In the genomic region with DNA sequence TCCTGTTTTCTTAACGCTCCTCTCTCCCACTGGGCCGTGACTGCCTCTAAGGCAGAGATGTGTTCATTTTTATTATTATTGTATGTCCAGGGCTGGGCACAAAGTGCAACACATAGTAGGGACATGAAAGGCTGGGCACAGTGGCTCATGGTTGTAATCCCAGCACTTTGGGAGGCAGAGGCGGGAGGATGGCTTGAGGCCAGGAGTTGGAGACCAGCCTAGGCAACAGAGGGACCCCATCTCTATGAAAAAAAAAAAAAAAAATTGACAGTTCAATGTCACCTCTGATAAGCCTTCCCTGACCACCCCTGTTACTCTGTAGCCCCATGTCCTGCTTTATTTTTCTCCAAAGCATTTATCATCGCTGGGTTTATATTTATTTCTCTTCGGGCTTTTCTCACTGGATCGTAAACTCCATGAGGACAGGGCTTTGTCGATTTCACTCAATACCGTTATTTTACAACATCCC, we compare ENCODE assay signal across 9 cellular contexts. TPM values are rescaled to one million over a fixed set of nuclear protein-coding genes. Genes with fewer than 3 reads are reported as not detected.
DNase-seq lines count a peak whose midpoint lies in the region; ATAC-seq, FAIRE-seq and TF ChIP-seq lines count a peak whose summit lies in the region.
"Had no signal": no experiment of that assay in that cellular context is flagged by ENCODE, and none has a peak within 500 bp of the region (broad histone marks: within the 10 kb centered on the region; RNA-seq: fewer than 3 reads in every experiment).

No MANE protein-coding gene starts in this region.

- no peaks in the 10 kb centered on the region for H3K9me2 ChIP-seq in Karpas-422 (replicated peaks; ENCODE audit: insufficient read depth, low read length)

- no peak for FAIRE-seq in HTR-8/SVneo (lab: Jason Lieb, UNC)

- peak overlapping the region; percentile 99 to 100 (median 99) for H3K4me3 Mint-ChIP-seq in nephron

- DNase-seq in AG04450 (ENCODE audit: low read depth, low spot score) (no peak), Karpas-422 (no peak), caudate nucleus (lab: John Stamatoyannopoulos, UW) (no peak), HTR-8/SVneo (ENCODE audit: insufficient read length, low spot score) (no peak), dermis blood vessel endothelial cell (no peak)
- no peak for DNase-seq in stimulated activated CD4-positive, alpha-beta T cell treated with anti-CD3 and anti-CD28 coated beads, Interleukin-4, amount 100 ng/mL, for 24 hours

- H4K20me1 ChIP-seq in Karpas-422 (ENCODE audit: insufficient read depth, low read depth, low read length), result peaks cover 10% of the 10 kb centered on the region; the same call in 1 of the 2 replicates

- H3K27ac ChIP-seq in AG04450 (ENCODE audit: low read depth, low read length) (peak overlapping the region; percentile 65), Karpas-422 (ENCODE audit: low read length) (no peak overlapping the region), caudate nucleus (ENCODE audit: low read depth, low read length) (peak overlapping the region; percentile 95)

- CTCF ChIA-PET in AG04450 (lab: Charles Lee), result interaction anchor here (0.7 to 1.6 kb wide), 3 partner anchors 11 to 117 kb away, joined by 3 to 8 read pairs (median 3); no protein-coding TSS in a partner anchor

- no peak overlapping the region for H3K4me2 ChIP-seq in Karpas-422 (ENCODE audit: low read depth, low read length, poor library complexity, severe bottlenecking)

- H3K36me3 ChIP-seq in Karpas-422 (ENCODE audit: insufficient read depth, low read length), result peaks cover 10% of the 10 kb centered on the region; the same call in 1 of the 2 replicates
- H3K36me3 ChIP-seq: pancreas had no signal

- H3K4me3 ChIP-seq in AG04450 (ENCODE audit: low read depth, low read length) (no peak overlapping the region), Karpas-422 (ENCODE audit: low read length) (no peak overlapping the region)

- H3K27me3 Mint-ChIP-seq in nephron (ENCODE audit: low read depth), result no peaks in the 10 kb centered on the region

- peaks cover 37% of the 10 kb centered on the region for H3K4me1 Mint-ChIP-seq in nephron

- H3K27me3 ChIP-seq in AG04450 (ENCODE audit: control insufficient read depth, insufficient read depth, low read length) (no peaks in the 10 kb centered on the region), Karpas-422 (ENCODE audit: low read length) (no peaks in the 10 kb centered on the region)
- H3K27me3 ChIP-seq: pancreas had no signal

- peaks cover 44% of the 10 kb centered on the region for H3K79me2 ChIP-seq in Karpas-422 (ENCODE audit: low read length)

- H3K9me3 Mint-ChIP-seq in nephron, result peaks cover 4% of the 10 kb centered on the region

- peaks cover 16% of the 10 kb centered on the region for H3K4me1 ChIP-seq in Karpas-422 (ENCODE audit: low read length)

- H3K27ac Mint-ChIP-seq in nephron, result peak overlapping the region; percentile 95 to 99 (median 98)

- POLR2A ChIA-PET in AG04450 (lab: Yijun Ruan, JAX), result interaction anchor here (1.9 to 2.1 kb wide), 2 partner anchors 17 to 144 kb away, joined by 6 to 20 read pairs; a partner anchor contains a TSS

- peak overlapping the region; percentile 92 for H2AFZ ChIP-seq in Karpas-422 (ENCODE audit: low read length)

- ATAC-seq in GM18868 (IDR thresholded peaks at IDR 0.05; ENCODE audit: unreplicated experiment), result no peak

- peaks cover 3% of the 10 kb centered on the region; the same call in 1 of the 2 replicates for H3K9me3 ChIP-seq in AG04450 (ENCODE audit: control insufficient read depth, insufficient read depth, low read length)
- H3K9me3 ChIP-seq in Karpas-422 (ENCODE audit: low read length), result no peaks in the 10 kb centered on the region
- H3K9me3 ChIP-seq: pancreas had no signal

- TF ChIP-seq CTCF in AG04450 (IDR thresholded peaks at IDR 0.05; ENCODE audit: low read depth, low read length), result no peak
- no peak for TF ChIP-seq CTCF in nephron (IDR thresholded peaks at IDR 0.05; ENCODE audit: unreplicated experiment in 3 of 3)

- H3K36me3 Mint-ChIP-seq in nephron (ENCODE audit: low read depth), result peaks cover 11% of the 10 kb centered on the region

- H3K9ac ChIP-seq in Karpas-422 (ENCODE audit: low read length), result no peak overlapping the region

RNA-seq across cellular contexts. Expression of a gene that starts 0.5 kb away (rescaled TPM):
- 142 and 165 TPM in 2 replicates for polyA plus RNA-seq in AG04450 (2011; rRNA removed)
- polyA minus RNA-seq in AG04450 (2011; rRNA and poly(A)+ RNA removed), result 62.8 and 63.5 TPM in 2 replicates
- total RNA-seq in Karpas-422 (2014; rRNA removed; shearing (Covaris generic); ENCODE audit: low replicate concordance), result 47.5 and 83.0 TPM in 2 replicates
- 168 and 236 TPM in 2 replicates for total RNA-seq in dermis blood vessel endothelial cell

RNA-seq across cellular contexts. Expression of a gene that starts 16.6 kb away (rescaled TPM):
- 4.9 and 7.3 TPM in 2 replicates for polyA plus RNA-seq in AG04450 (2011; rRNA removed)
- polyA minus RNA-seq in AG04450 (2011; rRNA and poly(A)+ RNA removed), result 12.7 and 15.9 TPM in 2 replicates
- 13.0 and 29.4 TPM in 2 replicates for total RNA-seq in Karpas-422 (2014; rRNA removed; shearing (Covaris generic); ENCODE audit: low replicate concordance)
- total RNA-seq in dermis blood vessel endothelial cell, result 11.9 and 21.9 TPM in 2 replicates
